ENCODE assay signal across 29 cellular contexts in genomic region chr1:10608690-10609089, GRCh38.
"Had no signal": no experiment of that assay in that cellular context is flagged by ENCODE, and none has a peak within 500 bp of the region (broad histone marks: within the 10 kb centered on the region; RNA-seq: fewer than 3 reads in every experiment).

No MANE protein-coding gene starts in this region.

- H3K4me3 ChIP-seq: left lung, lower lobe of right lung, pancreas, prostate gland, skin epidermis, stomach, testis, thyroid gland, transverse colon, upper lobe of left lung, vagina had no signal

- H3K27ac ChIP-seq: left lung, lower lobe of right lung, pancreas, prostate gland, skin epidermis, stomach, testis, thyroid gland, transverse colon, upper lobe of left lung, vagina had no signal

- H3K36me3 ChIP-seq: left lung, pancreas, prostate gland, thyroid gland, transverse colon, upper lobe of left lung, vagina had no signal

- DNase-seq: immature natural killer cell; kidney; left colon; left lung; lower lobe of right lung; mammary epithelial cell; mesenchymal stem cell; naive thymus-derived CD8-positive, alpha-beta T cell; nucleus accumbens; pancreas; posterior cingulate gyrus; retina; right cardiac atrium; stimulated activated CD4-positive, alpha-beta T cell treated with anti-CD3 and anti-CD28 coated beads, Interleukin-12 subunit alpha, Interleukin-12 subunit beta, amount 100 ng/mL, for 4 hours; stimulated activated CD4-positive, alpha-beta T cell treated with anti-CD3 and anti-CD28 coated beads, Interleukin-15, amount 100 ng/mL, for 24 hours; stimulated activated CD4-positive, alpha-beta T cell treated with anti-CD3 and anti-CD28 coated beads, Interleukin-2, amount 100 ng/mL, for 24 hours; stimulated activated CD4-positive, alpha-beta T cell treated with anti-CD3 and anti-CD28 coated beads, Interleukin-4, amount 100 ng/mL, for 1 hour; stimulated activated naive B cell treated with anti-CD40 and anti-IgM and Interleukin-4, amounts not matched to agents 10 μg/mL and 1 μg/mL and 100 μg/mL, for 72 hours; stimulated activated naive CD8-positive, alpha-beta T cell treated with anti-CD3 and anti-CD28 coated beads, Interleukin-15, Interleukin-2, amounts not matched to agents 100 U/mL and 50 U/mL, for 24 hours; stomach; testis; thyroid gland; transverse colon; upper lobe of left lung had no signal

- ATAC-seq: left colon; left lung; lower lobe of right lung; naive thymus-derived CD8-positive, alpha-beta T cell; pancreas; right cardiac atrium; sciatic nerve; stimulated activated naive B cell treated with anti-CD40 and anti-IgM and Interleukin-4, amounts not matched to agents 10 μg/mL and 1 μg/mL and 100 μg/mL, for 72 hours; stimulated activated naive CD8-positive, alpha-beta T cell treated with anti-CD3 and anti-CD28 coated beads, Interleukin-15, Interleukin-2, amounts not matched to agents 100 U/mL and 50 U/mL, for 24 hours had no signal

- H3K9me3 ChIP-seq: left lung, lower lobe of right lung, pancreas, prostate gland, stomach, testis, thyroid gland, transverse colon, upper lobe of left lung, vagina had no signal

- H3K4me1 ChIP-seq: left lung, lower lobe of right lung, pancreas, prostate gland, stomach, testis, transverse colon, upper lobe of left lung, vagina had no signal

- H3K27me3 ChIP-seq: left lung, pancreas, stomach, testis, thyroid gland, transverse colon, upper lobe of left lung, vagina had no signal

- FAIRE-seq: islet of Langerhans, kidney, pancreas had no signal
